8 cellular contexts compared by ENCODE assay signal in the genomic region with DNA sequence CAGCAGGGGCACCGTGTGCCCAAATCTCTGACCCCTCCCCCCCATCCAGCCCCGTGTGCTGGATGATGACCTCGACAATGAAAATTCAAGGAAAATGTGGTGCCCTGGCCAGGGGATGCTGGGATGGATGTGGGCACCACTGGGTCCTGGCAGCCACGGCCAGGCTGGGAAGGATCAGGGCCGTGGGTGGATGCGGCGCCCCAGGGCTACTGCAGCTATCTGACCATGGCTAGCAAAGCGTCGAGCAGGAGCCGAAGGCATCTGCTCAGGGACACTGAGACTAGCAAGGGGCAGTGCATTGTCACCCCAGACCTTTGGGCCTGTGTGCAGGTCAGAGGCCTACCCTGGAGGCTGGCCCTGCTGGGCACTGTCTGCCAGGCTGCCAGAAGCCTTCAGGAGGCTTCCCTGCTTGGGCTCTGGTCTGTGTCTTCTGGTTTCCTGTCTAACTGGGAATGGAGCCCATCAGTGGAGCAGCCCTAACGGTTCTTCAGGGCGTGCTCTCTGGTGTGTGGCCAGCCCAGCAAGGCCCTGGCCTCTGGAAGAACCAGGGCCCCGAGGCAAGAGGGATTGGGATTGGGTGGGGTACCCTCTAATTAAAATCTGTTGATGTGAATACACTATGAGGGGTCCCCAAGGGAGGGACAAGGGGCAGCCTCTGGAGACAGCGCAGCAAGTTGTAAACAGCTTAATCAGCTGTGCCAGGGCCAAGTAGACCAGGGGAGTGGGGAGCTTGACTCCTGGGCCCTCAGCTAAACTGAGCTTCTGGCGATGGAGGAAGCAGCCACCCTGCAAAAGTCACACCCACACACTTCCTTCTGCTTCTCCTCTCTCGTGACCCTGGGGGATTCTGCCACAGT.
DNase-seq lines count a peak whose midpoint lies in the region; ATAC-seq and TF ChIP-seq lines count a peak whose summit lies in the region.

No MANE protein-coding gene starts in this region.

- intact Hi-C loops in sigmoid colon (cut with DNase I), result loop anchor here (5.0 kb wide), 1 partner anchor 110 kb away; no protein-coding TSS in a partner anchor

- H3K27ac ChIP-seq in sigmoid colon, result peak overlapping the region; percentile 83 to 89 (median 84)

- peak; percentile 54 for ATAC-seq in GM18868 (IDR thresholded peaks at IDR 0.05; ENCODE audit: unreplicated experiment)

- DNase-seq in OCI-M1 (lab: John Stamatoyannopoulos, UW), result peak; percentile 5
- peak; percentile 47 for DNase-seq in fibroblast of pulmonary artery (ENCODE audit: low read depth)
- DNase-seq in sigmoid colon, result peak; percentile 86
- DNase-seq in stimulated activated CD4-positive, alpha-beta T cell treated with anti-CD3 and anti-CD28 coated beads, Interleukin-4, amount 100 ng/mL, for 1 hour, result no peak
- no peak for DNase-seq in T1000 (lab: John Stamatoyannopoulos, UW)
- DNase-seq in T-helper 9 cell, result no peak
- DNase-seq in cerebellar cortex (ENCODE audit: low spot score), result no peak

- whole genome bisulfite sequencing in sigmoid colon, 2 donors, result 63 to 74% methylated on average over 16 of the region's 16 CpGs

- H3K4me3 ChIP-seq in fibroblast of pulmonary artery (replicated peaks; ENCODE audit: low read depth, low read length), result no peak overlapping the region
- H3K4me3 ChIP-seq in sigmoid colon, result no peak overlapping the region

- peak in 1 of 4 donors; percentile 26 for TF ChIP-seq EP300 in sigmoid colon (IDR thresholded peaks at IDR 0.05)

- H3K36me3 ChIP-seq in sigmoid colon, result peaks cover 0 to 16% (median 3%) of the 10 kb centered on the region in 4 donors

- H3K9me3 ChIP-seq in sigmoid colon, result no peaks in the 10 kb centered on the region

- peaks cover 0 to 72% (median 59%) of the 10 kb centered on the region in 4 donors for H3K4me1 ChIP-seq in sigmoid colon

- TF ChIP-seq CTCF in fibroblast of pulmonary artery (IDR thresholded peaks at IDR 0.05; ENCODE audit: low read length, missing control alignments) (no peak), sigmoid colon (IDR thresholded peaks at IDR 0.05) (no peak)

- no peak for TF ChIP-seq POLR2A in sigmoid colon (IDR thresholded peaks at IDR 0.05)

- H3K27me3 ChIP-seq in sigmoid colon, result no peaks in the 10 kb centered on the region

Comparison
In these comparisons a context has a peak if more than half of its experiments do, and no peak if none do; other contexts are left out.
1. DNase-seq: peak in OCI-M1 (single experiment), fibroblast of pulmonary artery (single experiment) and sigmoid colon (single experiment); none in stimulated activated CD4-positive, alpha-beta T cell treated with anti-CD3 and anti-CD28 coated beads, Interleukin-4, amount 100 ng/mL, for 1 hour (single experiment), T1000 (single experiment), T-helper 9 cell (single experiment) and cerebellar cortex (single experiment).